ENCODE assay signal across 16 cellular contexts in the genomic region with DNA sequence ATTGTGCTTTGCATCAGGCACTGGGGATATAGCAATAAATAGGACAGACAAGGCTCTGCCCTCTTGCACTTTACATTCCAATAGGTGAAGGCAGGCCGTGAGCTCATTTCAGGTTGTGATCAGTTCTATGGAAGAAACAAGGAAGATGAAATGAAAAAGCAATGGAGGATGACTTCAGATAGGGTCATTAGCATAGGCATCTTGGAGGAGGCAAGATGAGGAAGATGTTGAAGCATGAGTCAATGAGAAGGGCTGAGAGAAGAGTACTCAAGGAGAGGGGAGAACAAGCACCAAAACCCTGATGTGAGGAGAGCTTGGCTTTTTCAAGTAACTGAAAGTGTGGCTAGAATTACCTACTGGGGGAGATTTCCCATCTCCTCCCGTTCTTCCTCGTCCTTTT. TPM values are rescaled to one million over a fixed set of nuclear protein-coding genes. Genes with fewer than 3 reads are reported as not detected.
A peak's percentile ranks its signal among the peaks of the same experiment; 100 is the strongest.
DNase-seq lines count a peak whose midpoint lies in the region; TF ChIP-seq lines count a peak whose summit lies in the region.
"Had no signal": no experiment of that assay in that cellular context is flagged by ENCODE, and none has a peak within 500 bp of the region (broad histone marks: within the 10 kb centered on the region; RNA-seq: fewer than 3 reads in every experiment).

No MANE protein-coding gene starts in this region.

- peaks cover under 1% of the 10 kb centered on the region for H3K79me2 ChIP-seq in mesendoderm (ENCODE audit: control insufficient read depth, insufficient read depth, low read length)

- no peak overlapping the region for H3K4me3 ChIP-seq in choroid plexus epithelial cell (ENCODE audit: low read depth, low read length)
- no peak overlapping the region for H3K4me3 ChIP-seq in mesendoderm (ENCODE audit: low read length)
- H3K4me3 ChIP-seq in breast epithelium: no peak overlapping the region
- H3K4me3 ChIP-seq: SJCRH30 had no signal

- H3K4me1 ChIP-seq in mesendoderm (ENCODE audit: control insufficient read depth, low read depth, low read length) (peaks cover 2% of the 10 kb centered on the region), breast epithelium (no peaks in the 10 kb centered on the region)

- no peak overlapping the region for H2BK15ac ChIP-seq in mesendoderm (replicated peaks; ENCODE audit: low read depth)

- no peaks in the 10 kb centered on the region for H3K9me3 ChIP-seq in breast epithelium
- H3K9me3 ChIP-seq: SJCRH30 had no signal

- no CpG with 5 or more reads among the region's 3 CpGs for WGBS in mesendoderm (ENCODE audit: extremely low coverage, insufficient coverage, low lambda C conversion rate)

- H3K23ac ChIP-seq in mesendoderm (ENCODE audit: low read length): no peak overlapping the region

- peak overlapping the region; percentile 30 for H3K56ac ChIP-seq in mesendoderm (ENCODE audit: low read length)

- TF ChIP-seq CTCF in C4-2B (conservative IDR thresholded peaks at IDR 0.05): no peak
- no peak for TF ChIP-seq CTCF in choroid plexus epithelial cell (conservative IDR thresholded peaks at IDR 0.05; ENCODE audit: low read depth, low read length)
- TF ChIP-seq CTCF in breast epithelium (IDR thresholded peaks at IDR 0.05): no peak

- H3K27me3 ChIP-seq in mesendoderm (ENCODE audit: insufficient read depth, low read length, poor library complexity) (no peaks in the 10 kb centered on the region), breast epithelium (no peaks in the 10 kb centered on the region)
- H3K27me3 ChIP-seq: SJCRH30 had no signal

- no peak overlapping the region for H4K8ac ChIP-seq in mesendoderm (ENCODE audit: low read depth, low read length)

- H4K5ac ChIP-seq in mesendoderm (ENCODE audit: low read length): no peak overlapping the region

- no peak overlapping the region for H2AK5ac ChIP-seq in mesendoderm (ENCODE audit: low read length)

- H3K4ac ChIP-seq in mesendoderm (ENCODE audit: low read depth, low read length): no peak overlapping the region

- intact Hi-C loops in breast epithelium (cut with DNase I; ENCODE audit: low total_unique reads): no loop called here

- no peak overlapping the region for H3K4me2 ChIP-seq in mesendoderm (ENCODE audit: low read length)

- peak overlapping the region; percentile 43 for H3K27ac ChIP-seq in C4-2B
- H3K27ac ChIP-seq in mesendoderm (ENCODE audit: low read depth, low read length): no peak overlapping the region
- no peak overlapping the region for H3K27ac ChIP-seq in breast epithelium
- H3K27ac ChIP-seq: SJCRH30 had no signal

- H3K36me3 ChIP-seq in mesendoderm (ENCODE audit: control insufficient read depth, insufficient read depth, low read length) (no peaks in the 10 kb centered on the region), breast epithelium (no peaks in the 10 kb centered on the region)
- H3K36me3 ChIP-seq: SJCRH30 had no signal

- DNase-seq in NCI-H226 (peak; percentile 32), choroid plexus epithelial cell (ENCODE audit: low read depth) (peak; percentile 6), mesendoderm (no peak), occipital lobe (lab: John Stamatoyannopoulos, UW) (no peak), breast epithelium (ENCODE audit: low spot score in 2 of 2) (no peak)
- no peak for DNase-seq in activated CD4-positive, alpha-beta T cell treated with anti-CD3 and anti-CD28 coated beads for 1 hour
- DNase-seq in stimulated activated CD4-positive, alpha-beta T cell treated with anti-CD3 and anti-CD28 coated beads, Interleukin-4, amount 100 ng/mL, for 24 hours: no peak
- DNase-seq: Calu3; CD4-positive, alpha-beta T cell; DMS53; KG1; NCI-H1417 treated with DMSO at 0.1 percent for 48 hours; NCI-H187 treated with DMSO at 0.1 percent for 48 hours had no signal

- no peak overlapping the region for H2BK5ac ChIP-seq in mesendoderm (ENCODE audit: low read length)

- no peak for TF ChIP-seq POLR2A in breast epithelium (IDR thresholded peaks at IDR 0.05)

- no peak overlapping the region for H3K18ac ChIP-seq in mesendoderm (ENCODE audit: low read length)

- no peak overlapping the region for H2BK120ac ChIP-seq in mesendoderm (ENCODE audit: low read depth, low read length)

- H3K79me1 ChIP-seq in mesendoderm (ENCODE audit: low read length): no peaks in the 10 kb centered on the region

- no peak overlapping the region for H3K9ac ChIP-seq in mesendoderm (ENCODE audit: low read length)

RNA-seq across cellular contexts. Expression of a gene that starts 5.0 kb away (rescaled TPM):
- polyA plus RNA-seq in mesendoderm (2013, experiment 1 of 2): 371 TPM
- 377 TPM for polyA plus RNA-seq in mesendoderm (2013, experiment 2 of 2)
- total RNA-seq in occipital lobe: 90.8 TPM
- 1,000 to 10,000 TPM in 1 of 3 donors, 100 to 1,000 TPM in 2; 220 to 2,507 (median 295) TPM for total RNA-seq in breast epithelium
- total RNA-seq: B cell, Calu3 had no signal

Comparison
In these comparisons a context has a peak if more than half of its experiments do, and no peak if none do; other contexts are left out.
1. DNase-seq: peak in NCI-H226 (single experiment) and choroid plexus epithelial cell (single experiment); none in mesendoderm (single experiment), activated CD4-positive, alpha-beta T cell treated with anti-CD3 and anti-CD28 coated beads for 1 hour (single experiment), stimulated activated CD4-positive, alpha-beta T cell treated with anti-CD3 and anti-CD28 coated beads, Interleukin-4, amount 100 ng/mL, for 24 hours (single experiment), occipital lobe (single experiment) and breast epithelium (0 of 2).